In genomic region chr21:44477131-44477530, GRCh38 we compare ENCODE assay signal across 29 cellular contexts.
"Had no signal": no experiment of that assay in that cellular context is flagged by ENCODE, and none has a peak within 500 bp of the region (broad histone marks: within the 10 kb centered on the region; RNA-seq: fewer than 3 reads in every experiment).

No MANE protein-coding gene starts in this region.

- H3K4me3 ChIP-seq: ascending aorta, coronary artery, gastrocnemius medialis, hepatocyte, pancreas, psoas muscle, right atrium auricular region, tibial nerve had no signal

- H3K79me2 ChIP-seq: hepatocyte had no signal

- H3K27ac ChIP-seq: ascending aorta, brain microvascular endothelial cell, coronary artery, gastrocnemius medialis, hepatocyte, neutrophil, pancreas, psoas muscle, right atrium auricular region, tibial nerve, WERI-Rb-1 had no signal

- H2AFZ ChIP-seq: hepatocyte had no signal

- DNase-seq: activated CD4-positive, alpha-beta memory T cell treated with anti-CD3 and anti-CD28 coated beads, Interleukin-2, amount 10 ng/mL, durations not matched to agents 7 days and 5 days; activated CD4-positive, alpha-beta T cell treated with anti-CD3 and anti-CD28 coated beads for 1 hour; activated CD4-positive, alpha-beta T cell treated with anti-CD3 and anti-CD28 coated beads, Interleukin-2, amount 10 ng/mL, durations not matched to agents 7 days and 5 days; activated CD8-positive, alpha-beta memory T cell treated with anti-CD3 and anti-CD28 coated beads, Interleukin-2, amount 50 U/mL, for 48 hours; activated gamma-delta T cell; activated naive CD4-positive, alpha-beta T cell treated with anti-CD3 and anti-CD28 coated beads, Interleukin-2, amount 10 ng/mL, durations not matched to agents 7 days and 5 days; activated naive CD8-positive, alpha-beta T cell treated with anti-CD3 and anti-CD28 coated beads, Interleukin-2, amount 10 ng/mL, durations not matched to agents 7 days and 5 days; activated T-cell treated with anti-CD3 and anti-CD28 coated beads, Interleukin-2, amount 50 U/mL, for 24 hours; brain microvascular endothelial cell; effector memory CD8-positive, alpha-beta T cell; erythroblast; gastrocnemius medialis; glutamatergic neuron; left cardiac atrium; left ventricle myocardium superior; mammary epithelial cell; naive B cell; nephron progenitor cell; pancreas; psoas muscle; stimulated activated naive CD4-positive, alpha-beta T cell; T-helper 9 cell; WERI-Rb-1 had no signal

- H3K9me3 ChIP-seq: ascending aorta, gastrocnemius medialis, neutrophil, pancreas, psoas muscle, right atrium auricular region, tibial nerve had no signal

- ATAC-seq: effector memory CD8-positive, alpha-beta T cell; gastrocnemius medialis; left cardiac atrium; left ventricle myocardium superior; pancreas; psoas muscle had no signal

- H3K4me2 ChIP-seq: hepatocyte had no signal

- H3K27me3 ChIP-seq: ascending aorta, brain microvascular endothelial cell, hepatocyte, neutrophil, pancreas, right atrium auricular region, tibial nerve had no signal

- H3K4me1 ChIP-seq: ascending aorta, gastrocnemius medialis, pancreas, psoas muscle, right atrium auricular region, tibial nerve had no signal

- H3K36me3 ChIP-seq: ascending aorta, brain microvascular endothelial cell, gastrocnemius medialis, neutrophil, pancreas, right atrium auricular region, tibial nerve, WERI-Rb-1 had no signal
